30 cellular contexts compared by ENCODE assay signal in the genomic region with DNA sequence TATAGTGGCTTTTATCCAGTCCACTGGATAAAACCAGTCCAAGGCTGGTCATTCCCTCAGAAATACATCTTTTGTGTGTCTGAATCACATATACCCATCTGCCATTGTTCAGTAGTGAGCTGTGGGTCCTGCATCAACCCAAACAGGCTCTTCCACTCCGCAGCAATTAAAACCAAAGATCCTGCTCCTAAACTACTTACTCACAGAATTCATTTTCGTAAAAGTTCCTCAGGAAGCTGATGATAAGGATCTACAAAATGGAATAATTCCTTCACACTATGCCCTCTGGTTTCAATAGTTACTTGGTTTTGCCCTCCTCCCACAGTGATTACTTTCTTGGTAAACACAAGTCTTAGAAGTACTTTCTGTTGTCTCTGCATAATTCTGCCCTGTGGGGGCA.
"Had no signal": no experiment of that assay in that cellular context is flagged by ENCODE, and none has a peak within 500 bp of the region (broad histone marks: within the 10 kb centered on the region; RNA-seq: fewer than 3 reads in every experiment).

No MANE protein-coding gene starts in this region.

- H3K9me3 Mint-ChIP-seq: activated CD8-positive, alpha-beta T cell treated with anti-CD3 and anti-CD28 coated beads for 36 hours; activated naive CD4-positive, alpha-beta T cell treated with anti-CD3 and anti-CD28 coated beads for 36 hours; activated T-cell treated with anti-CD3 and anti-CD28 coated beads, Interleukin-2, amount 50 U/mL, for 24 hours had no signal

- H3K4me3 ChIP-seq: adrenal gland, body of pancreas had no signal

- H3K4me2 ChIP-seq: KMS-11 had no signal

- H3K9me3 ChIP-seq: adrenal gland, body of pancreas had no signal

- H3K4me3 Mint-ChIP-seq: activated CD8-positive, alpha-beta T cell treated with anti-CD3 and anti-CD28 coated beads for 36 hours; activated naive CD4-positive, alpha-beta T cell treated with anti-CD3 and anti-CD28 coated beads for 36 hours; activated T-cell treated with anti-CD3 and anti-CD28 coated beads, Interleukin-2, amount 50 U/mL, for 24 hours had no signal

- DNase-seq: activated CD4-positive, alpha-beta T cell treated with anti-CD3 and anti-CD28 coated beads for 1 hour; activated CD4-positive, alpha-beta T cell treated with anti-CD3 and anti-CD28 coated beads for 48 hours; activated CD4-positive, alpha-beta T cell treated with anti-CD3 and anti-CD28 coated beads, Interleukin-2, amount 50 U/mL, for 4 hours; activated CD4-positive, CD25-positive, alpha-beta regulatory T cell; activated CD8-positive, alpha-beta T cell treated with anti-CD3 and anti-CD28 coated beads for 36 hours; activated gamma-delta T cell treated with Interleukin-2 at 50 U/mL for 16 hours; activated naive CD4-positive, alpha-beta T cell treated with anti-CD3 and anti-CD28 coated beads for 36 hours; activated T-cell treated with anti-CD3 and anti-CD28 coated beads, Interleukin-2, amount 50 U/mL, for 24 hours; adrenal gland; body of pancreas; caudate nucleus; NCI-H1048; NCI-H1105 treated with DMSO at 0.1 percent for 48 hours; NCI-H1436; NCI-H1694; NCI-H1930; NCI-H2081 treated with DMSO at 0.1 percent for 48 hours; NCI-H226; NCI-H446 treated with DMSO at 0.1 percent for 48 hours; NCI-H524; NCI-H69; NCI-H82; Right ventricle myocardium superior; SW 1271; T-helper 1 cell; T-helper 2 cell; T-helper 9 cell; WERI-Rb-1 had no signal

- H3K9ac ChIP-seq: KMS-11 had no signal

- H3K36me3 ChIP-seq: adrenal gland, WERI-Rb-1 had no signal

- H3K27me3 ChIP-seq: adrenal gland, body of pancreas had no signal

- ATAC-seq: activated CD8-positive, alpha-beta T cell treated with anti-CD3 and anti-CD28 coated beads for 36 hours; activated naive CD4-positive, alpha-beta T cell treated with anti-CD3 and anti-CD28 coated beads, Interleukin-2, amount 50 U/mL, for 72 hours; body of pancreas had no signal

- H3K27ac Mint-ChIP-seq: activated CD8-positive, alpha-beta T cell treated with anti-CD3 and anti-CD28 coated beads for 36 hours; activated naive CD4-positive, alpha-beta T cell treated with anti-CD3 and anti-CD28 coated beads for 36 hours; activated naive CD4-positive, alpha-beta T cell treated with anti-CD3 and anti-CD28 coated beads, Interleukin-2, amount 50 U/mL, for 72 hours; activated T-cell treated with anti-CD3 and anti-CD28 coated beads, Interleukin-2, amount 50 U/mL, for 24 hours had no signal

- H3K27ac ChIP-seq: adrenal gland, body of pancreas, KMS-11, WERI-Rb-1 had no signal
